In the genomic region with DNA sequence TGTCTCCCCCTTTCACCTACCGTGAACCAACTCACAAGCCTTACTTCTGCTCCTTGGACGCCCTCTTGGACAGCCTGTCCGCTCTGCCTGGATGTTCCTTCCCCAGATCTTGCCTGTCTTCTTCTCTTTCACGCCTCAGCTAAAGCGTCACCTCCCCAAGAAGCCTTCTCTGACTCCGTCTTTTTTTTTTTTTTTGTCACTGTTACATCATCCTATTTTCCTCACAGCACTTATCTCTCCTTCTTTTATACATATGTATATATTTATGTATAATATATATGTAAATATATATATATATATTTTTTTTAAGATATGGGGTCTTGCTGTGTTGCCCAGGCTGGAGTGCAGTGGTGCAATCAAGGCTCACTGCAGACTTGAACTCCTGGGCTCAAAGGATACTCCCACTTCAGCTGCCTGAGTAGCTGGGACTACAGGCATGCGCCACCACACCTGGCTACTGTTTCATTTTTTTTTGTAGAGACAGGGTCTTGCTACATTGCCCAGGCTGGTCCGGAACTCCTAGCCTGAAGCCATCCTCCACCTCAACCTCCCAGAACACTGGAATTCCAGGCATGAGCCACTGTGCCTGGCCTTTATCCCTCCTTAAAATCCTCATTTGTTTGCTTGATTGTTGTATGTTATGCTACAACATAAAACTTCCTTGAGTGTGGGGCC, we compare ENCODE assay signal across 11 cellular contexts. TPM values are rescaled to one million over a fixed set of nuclear protein-coding genes. Genes with fewer than 3 reads are reported as not detected.
DNase-seq lines count a peak whose midpoint lies in the region; ATAC-seq and TF ChIP-seq lines count a peak whose summit lies in the region.
"Had no signal": no experiment of that assay in that cellular context is flagged by ENCODE, and none has a peak within 500 bp of the region (broad histone marks: within the 10 kb centered on the region; RNA-seq: fewer than 3 reads in every experiment).

No MANE protein-coding gene starts in this region.

- peaks cover 0 to 6% of the 10 kb centered on the region in 2 donors for H3K27me3 Mint-ChIP-seq in effector memory CD8-positive, alpha-beta T cell

- peak; percentile 35 for ATAC-seq in effector memory CD8-positive, alpha-beta T cell (replicated peaks)
- no peak for ATAC-seq in HG03139 (IDR thresholded peaks at IDR 0.05; ENCODE audit: unreplicated experiment)
- no peak for ATAC-seq in GM21423 (IDR thresholded peaks at IDR 0.05; ENCODE audit: unreplicated experiment)
- ATAC-seq: SK-N-SH treated with all-trans-retinoic acid at 6 μM for 48 hours had no signal

- 78 to 90% methylated on average over 8 of the region's 8 CpGs for WGBS in sigmoid colon, 2 donors

- DNase-seq in GM12864 (ENCODE audit: low read depth) (no peak), MM.1S (no peak), sigmoid colon (no peak), NCI-H345 treated with DMSO at 0.1 percent for 48 hours (lab: John Stamatoyannopoulos, UW; ENCODE audit: unreplicated experiment) (no peak), DMS 273 treated with DMSO at 0.1 percent for 48 hours (lab: John Stamatoyannopoulos, UW) (no peak)
- DNase-seq in effector memory CD8-positive, alpha-beta T cell: no peak
- DNase-seq: NCI-H774 had no signal

- H3K9me3 ChIP-seq in MM.1S (replicated peaks; ENCODE audit: insufficient read depth, low read length) (no peaks in the 10 kb centered on the region), sigmoid colon (no peaks in the 10 kb centered on the region)
- H3K9me3 ChIP-seq: HAP-1 had no signal

- H3K27ac ChIP-seq in MM.1S (ENCODE audit: low read length) (peak overlapping the region; percentile 96), sigmoid colon (peak overlapping the region in 3 of 4 donors; percentile 17 to 66 (median 32))

- peaks cover 55 to 64% of the 10 kb centered on the region in 2 donors for H3K4me1 Mint-ChIP-seq in effector memory CD8-positive, alpha-beta T cell (ENCODE audit: low read depth in 2 of 2)

- H3K4me3 ChIP-seq in GM12864 (ENCODE audit: low read depth, low read length) (peak overlapping the region; percentile 34; the same call in 1 of the 2 replicates), MM.1S (ENCODE audit: low read length) (peak overlapping the region; percentile 39; the same call in 1 of the 2 replicates), sigmoid colon (no peak overlapping the region)
- H3K4me3 ChIP-seq: HAP-1 had no signal

- peaks cover 16% of the 10 kb centered on the region for H3K36me3 Mint-ChIP-seq in effector memory CD8-positive, alpha-beta T cell (ENCODE audit: insufficient read depth)

- H3K27me3 ChIP-seq in MM.1S (replicated peaks; ENCODE audit: insufficient read depth, low read length) (no peaks in the 10 kb centered on the region), sigmoid colon (no peaks in the 10 kb centered on the region)

- peak overlapping the region; percentile 59 for H3K9ac ChIP-seq in MM.1S (ENCODE audit: low read length)

- H4K20me1 ChIP-seq in MM.1S (ENCODE audit: insufficient read depth, low read length): no peaks in the 10 kb centered on the region

- TF ChIP-seq POLR2A in sigmoid colon (IDR thresholded peaks at IDR 0.05): no peak

- H3K4me1 ChIP-seq in MM.1S (ENCODE audit: low read length) (peaks cover 30% of the 10 kb centered on the region), sigmoid colon (no peaks in the 10 kb centered on the region)
- H3K4me1 ChIP-seq: HAP-1 had no signal

- H3K9me2 ChIP-seq in MM.1S (replicated peaks; ENCODE audit: insufficient read depth, low read length): no peaks in the 10 kb centered on the region

- no peaks in the 10 kb centered on the region for H3K79me2 ChIP-seq in MM.1S (ENCODE audit: low read length)

- H3K9me3 Mint-ChIP-seq in effector memory CD8-positive, alpha-beta T cell: no peaks in the 10 kb centered on the region

- H3K36me3 ChIP-seq in MM.1S (replicated peaks; ENCODE audit: insufficient read depth, low read length): no peaks in the 10 kb centered on the region
- H3K36me3 ChIP-seq in sigmoid colon: no peaks in the 10 kb centered on the region
- H3K36me3 ChIP-seq: HAP-1 had no signal

- H3F3A ChIP-seq in MM.1S (ENCODE audit: insufficient read depth, low read length): peaks cover 12% of the 10 kb centered on the region

- peak overlapping the region; percentile 72 to 82 for H3K4me3 Mint-ChIP-seq in effector memory CD8-positive, alpha-beta T cell

- H2AFZ ChIP-seq in MM.1S (ENCODE audit: low read length): peak overlapping the region; percentile 48; the same call in 1 of the 2 replicates

- H3K4me2 ChIP-seq in MM.1S (ENCODE audit: low read depth, low read length): peak overlapping the region; percentile 76

- no peak for TF ChIP-seq EP300 in sigmoid colon (IDR thresholded peaks at IDR 0.05)

- intact Hi-C loops in sigmoid colon (cut with DNase I): no loop called here

- TF ChIP-seq CTCF in GM12864 (IDR thresholded peaks at IDR 0.05; ENCODE audit: low read depth, low read length, missing control alignments) (no peak), MM.1S (IDR thresholded peaks at IDR 0.05; ENCODE audit: low read length) (no peak), sigmoid colon (IDR thresholded peaks at IDR 0.05) (no peak)

- peak overlapping the region; percentile 85 to 94 for H3K27ac Mint-ChIP-seq in effector memory CD8-positive, alpha-beta T cell

RNA-seq across cellular contexts. Expression of gene AKTIP, which starts 16.5 kb away (rescaled TPM):
- 10 to 100 TPM; 39.5 to 56.0 (median 48.0) TPM for total RNA-seq in sigmoid colon
- 10 to 100 TPM; 14.4 to 19.9 (median 17.3) TPM for polyA plus RNA-seq in sigmoid colon

Comparison
In these comparisons a context has a peak if more than half of its experiments do, and no peak if none do; other contexts are left out.
1. H3K4me3 ChIP-seq: peak in GM12864 (single experiment) and MM.1S (single experiment); none in sigmoid colon (0 of 4).